In the genomic region with DNA sequence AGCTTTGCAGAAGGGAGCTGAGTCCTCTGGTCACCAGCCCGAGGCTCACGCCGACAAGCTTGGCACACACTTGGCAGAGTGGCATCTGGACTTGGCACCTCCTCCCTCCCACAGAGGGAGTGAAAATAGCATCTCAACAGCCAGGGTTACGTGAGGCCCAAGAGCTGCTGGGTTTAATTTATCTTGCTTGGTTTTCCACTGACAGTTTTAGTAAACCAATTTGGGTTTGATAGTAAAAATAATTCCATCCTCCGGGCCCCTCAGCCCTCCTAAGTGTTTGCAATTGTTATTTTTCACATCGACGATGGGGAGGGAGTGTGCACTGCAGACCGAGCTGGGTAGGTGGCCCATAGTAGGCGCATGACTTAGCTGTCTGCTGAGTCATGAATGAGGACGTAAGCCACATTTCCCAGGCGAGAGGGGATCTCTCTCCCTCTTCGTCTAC, we compare ENCODE assay signal across 13 cellular contexts.
DNase-seq lines count a peak whose midpoint lies in the region; ATAC-seq, FAIRE-seq and TF ChIP-seq lines count a peak whose summit lies in the region.
"Had no signal": no experiment of that assay in that cellular context is flagged by ENCODE, and none has a peak within 500 bp of the region (broad histone marks: within the 10 kb centered on the region; RNA-seq: fewer than 3 reads in every experiment).

No MANE protein-coding gene starts in this region.

- no peak overlapping the region for H3K9ac ChIP-seq in HCT116 (ENCODE audit: low read length)

- H3K4me3 Mint-ChIP-seq in activated CD8-positive, alpha-beta T cell treated with anti-CD3 and anti-CD28 coated beads, Interleukin-2, amount 10 ng/mL, durations not matched to agents 7 days and 5 days: no peak overlapping the region

- no peak overlapping the region for H3K4me2 ChIP-seq in A549
- H3K4me2 ChIP-seq in HCT116 (ENCODE audit: low read length): peak overlapping the region; percentile 19

- no peaks in the 10 kb centered on the region for H3K36me3 ChIP-seq in HCT116 (ENCODE audit: control insufficient read depth in 1 of 2, insufficient read depth in 2 of 2, low read length in 2 of 2)
- H3K36me3 ChIP-seq: BE2C, uterus had no signal

- WGBS in A549 (ENCODE audit: missing lambda C conversion rate): 57% methylated on average over 12 of the region's 12 CpGs

- peaks cover 30% of the 10 kb centered on the region for H3K27me3 ChIP-seq in HCT116 (ENCODE audit: insufficient read depth, low read length)
- H3K27me3 ChIP-seq: BE2C, body of pancreas, uterus had no signal

- H3K9me2 ChIP-seq in HCT116 (ENCODE audit: insufficient read depth): no peaks in the 10 kb centered on the region

- TF ChIP-seq EP300 in A549 (IDR thresholded peaks at IDR 0.05): no peak

- BruUV-seq in HCT116 (replicated peaks; lab: Mats Ljungman, UMichigan): no TSS peak

- intact Hi-C loops in HCT116 (cut with micrococcal nuclease): no loop called here

- TF ChIP-seq RAD21 in A549 (conservative IDR thresholded peaks at IDR 0.05 in 1 of 2, IDR thresholded peaks at IDR 0.05 in 1 of 2) (no peak), HCT116 (IDR thresholded peaks at IDR 0.05; ENCODE audit: low read depth) (no peak)

- H3K4me3 ChIP-seq in A549 (no peak overlapping the region), HCT116 (replicated peaks in 1 of 2; ENCODE audit: low read depth in 1 of 2, low read length in 2 of 2) (no peak overlapping the region), cardiac fibroblast (replicated peaks in 1 of 2; ENCODE audit: low read depth in 2 of 2, low read length in 2 of 2) (no peak overlapping the region)
- H3K4me3 ChIP-seq: body of pancreas, uterus had no signal

- no peaks in the 10 kb centered on the region; the same call in 1 of the 2 replicates for H4K20me1 ChIP-seq in HCT116 (ENCODE audit: insufficient read depth)

- H3K4me1 Mint-ChIP-seq in activated CD8-positive, alpha-beta T cell treated with anti-CD3 and anti-CD28 coated beads, Interleukin-2, amount 10 ng/mL, durations not matched to agents 7 days and 5 days (ENCODE audit: low read depth): no peaks in the 10 kb centered on the region

- H2AFZ ChIP-seq in HCT116 (ENCODE audit: low read depth, low read length, poor library complexity, severe bottlenecking): no peak overlapping the region

- RAD21 ChIA-PET in HCT116 (lab: Charles Lee; ENCODE audit: low non-redundant PET in 1 of 2, low total read pairs in 2 of 2, uncharacterized antibody in 2 of 2, unreplicated experiment in 2 of 2): no interaction called here

- H3K27ac ChIP-seq in A549: no peak overlapping the region
- H3K27ac ChIP-seq in HCT116 (ENCODE audit: low read depth, low read length): no peak overlapping the region
- H3K27ac ChIP-seq: body of pancreas, uterus had no signal

- H3K4me1 ChIP-seq in A549 (no peaks in the 10 kb centered on the region), HCT116 (ENCODE audit: control insufficient read depth in 1 of 2, insufficient read depth in 2 of 2, low read length in 2 of 2) (peaks cover 0 to 19% of the 10 kb centered on the region in 2 experiments; a peak in 1 of 4 replicates)
- H3K4me1 ChIP-seq: BE2C, body of pancreas, uterus had no signal

- peaks cover 5% of the 10 kb centered on the region for H3K27me3 Mint-ChIP-seq in activated CD8-positive, alpha-beta T cell treated with anti-CD3 and anti-CD28 coated beads, Interleukin-2, amount 10 ng/mL, durations not matched to agents 7 days and 5 days (ENCODE audit: low read depth)

- ATAC-seq in A549 (no peak), HCT116 (no peak), HG02678 (IDR thresholded peaks at IDR 0.05; ENCODE audit: unreplicated experiment) (no peak)
- no peak for ATAC-seq in activated CD8-positive, alpha-beta T cell treated with anti-CD3 and anti-CD28 coated beads, Interleukin-2, amount 10 ng/mL, durations not matched to agents 7 days and 5 days
- ATAC-seq: body of pancreas had no signal

- no peaks in the 10 kb centered on the region for H3K9me3 Mint-ChIP-seq in activated CD8-positive, alpha-beta T cell treated with anti-CD3 and anti-CD28 coated beads, Interleukin-2, amount 10 ng/mL, durations not matched to agents 7 days and 5 days (ENCODE audit: insufficient read depth)

- POLR2A ChIA-PET in A549 (lab: Yijun Ruan, JAX): no interaction called here
- POLR2A ChIA-PET in HCT116 (lab: Charles Lee): no interaction called here
- POLR2A ChIA-PET in activated CD8-positive, alpha-beta T cell treated with anti-CD3 and anti-CD28 coated beads, Interleukin-2, amount 10 ng/mL, durations not matched to agents 7 days and 5 days (lab: Charles Lee): no interaction called here

- FAIRE-seq in A549 (lab: Jason Lieb, UNC): no peak

- H3K27ac Mint-ChIP-seq in activated CD8-positive, alpha-beta T cell treated with anti-CD3 and anti-CD28 coated beads, Interleukin-2, amount 10 ng/mL, durations not matched to agents 7 days and 5 days: no peak overlapping the region

- CTCF ChIA-PET in A549 (lab: Yijun Ruan, JAX) (interaction anchor here (1.3 to 3.9 kb wide), 4 partner anchors 8 to 43 kb away, joined by 3 to 27 read pairs (median 5); no protein-coding TSS in a partner anchor), HCT116 (lab: Charles Lee) (interaction anchor here (0.8 to 3.0 kb wide), 4 partner anchors 9 to 235 kb away, joined by 3 to 16 read pairs (median 8); no protein-coding TSS in a partner anchor)
- CTCF ChIA-PET in activated CD8-positive, alpha-beta T cell treated with anti-CD3 and anti-CD28 coated beads, Interleukin-2, amount 10 ng/mL, durations not matched to agents 7 days and 5 days (lab: Charles Lee): interaction anchor here (1.0 to 1.5 kb wide), 2 partner anchors 9 to 11 kb away, joined by 4 to 9 read pairs; no protein-coding TSS in a partner anchor

- H3K79me2 ChIP-seq in HCT116 (ENCODE audit: insufficient read depth, low read length): no peaks in the 10 kb centered on the region

- H3K9me3 ChIP-seq in A549 (no peaks in the 10 kb centered on the region), HCT116 (ENCODE audit: control insufficient read depth in 1 of 2, insufficient read depth in 1 of 2, low read depth in 1 of 2, low read length in 2 of 2) (no peaks in the 10 kb centered on the region)
- H3K9me3 ChIP-seq: BE2C, body of pancreas, uterus had no signal

- H3K36me3 Mint-ChIP-seq in activated CD8-positive, alpha-beta T cell treated with anti-CD3 and anti-CD28 coated beads, Interleukin-2, amount 10 ng/mL, durations not matched to agents 7 days and 5 days (ENCODE audit: low read depth): no peaks in the 10 kb centered on the region

- no peak for TF ChIP-seq CTCF in A549 (IDR thresholded peaks at IDR 0.05)
- TF ChIP-seq CTCF in HCT116 (IDR thresholded peaks at IDR 0.05 in 2 of 3, conservative IDR thresholded peaks at IDR 0.05 in 1 of 3; ENCODE audit: borderline replicate concordance in 1 of 3, insufficient read depth in 1 of 3, low read depth in 2 of 3, low read length in 2 of 3): no peak
- no peak for TF ChIP-seq CTCF in cardiac fibroblast (IDR thresholded peaks at IDR 0.05; ENCODE audit: low read depth, low read length)

- no peak for TF ChIP-seq POLR2A in A549 (IDR thresholded peaks at IDR 0.05; ENCODE audit: low read length)
- TF ChIP-seq POLR2A in HCT116 (IDR thresholded peaks at IDR 0.05; ENCODE audit: borderline replicate concordance, extremely low read depth, insufficient read depth, insufficient read length): no peak

- DNase-seq in A549 (ENCODE audit: low read depth in 1 of 2, low spot score in 1 of 2) (peak in 1 of 2 experiments; percentile 9), HCT116 (ENCODE audit: low read depth, low spot score) (no peak), cardiac fibroblast (ENCODE audit: low read depth in 2 of 2) (peak; percentile 5 to 39), inferior parietal cortex (ENCODE audit: extremely low spot score) (peak; percentile 56), SKM-1 treated with dmso at 0.1 percent for 144 hours (lab: John Stamatoyannopoulos, UW; ENCODE audit: unreplicated experiment) (no peak), T-helper 9 cell (no peak)
- DNase-seq in activated CD8-positive, alpha-beta T cell treated with anti-CD3 and anti-CD28 coated beads, Interleukin-2, amount 10 ng/mL, durations not matched to agents 7 days and 5 days: no peak
- DNase-seq: activated CD8-positive, alpha-beta memory T cell treated with anti-CD3 and anti-CD28 coated beads, Interleukin-2, amount 50 U/mL, for 4 hours; BE2C; mammary epithelial cell; uterus had no signal

TF ChIP-seq in A549, 52 proteins besides CTCF, POLR2A, EP300 and RAD21:
- TF ChIP-seq MYC (IDR thresholded peaks at IDR 0.05; ENCODE audit: borderline replicate concordance, low read length): no peak
- peak; percentile 9 for TF ChIP-seq MAFK (IDR thresholded peaks at IDR 0.05; ENCODE audit: partially characterized antibody)
- TF ChIP-seq PHF8 (IDR thresholded peaks at IDR 0.05; ENCODE audit: borderline replicate concordance, low read depth): no peak

TF ChIP-seq in HCT116, 20 proteins besides CTCF, POLR2A, EP300 and RAD21 (continues in another document):
- TF ChIP-seq CEBPB (IDR thresholded peaks at IDR 0.05; ENCODE audit: low read depth) (no peak), EZH2phosphoT487 (IDR thresholded peaks at IDR 0.05; ENCODE audit: borderline replicate concordance) (no peak), CBX3 (IDR thresholded peaks at IDR 0.05; ENCODE audit: low read depth) (no peak), ELF1 (IDR thresholded peaks at IDR 0.05; ENCODE audit: borderline replicate concordance, low read depth) (no peak), POLR2AphosphoS5 (IDR thresholded peaks at IDR 0.05; ENCODE audit: low read depth, low read length) (no peak)
- TF ChIP-seq, protein P1, sequence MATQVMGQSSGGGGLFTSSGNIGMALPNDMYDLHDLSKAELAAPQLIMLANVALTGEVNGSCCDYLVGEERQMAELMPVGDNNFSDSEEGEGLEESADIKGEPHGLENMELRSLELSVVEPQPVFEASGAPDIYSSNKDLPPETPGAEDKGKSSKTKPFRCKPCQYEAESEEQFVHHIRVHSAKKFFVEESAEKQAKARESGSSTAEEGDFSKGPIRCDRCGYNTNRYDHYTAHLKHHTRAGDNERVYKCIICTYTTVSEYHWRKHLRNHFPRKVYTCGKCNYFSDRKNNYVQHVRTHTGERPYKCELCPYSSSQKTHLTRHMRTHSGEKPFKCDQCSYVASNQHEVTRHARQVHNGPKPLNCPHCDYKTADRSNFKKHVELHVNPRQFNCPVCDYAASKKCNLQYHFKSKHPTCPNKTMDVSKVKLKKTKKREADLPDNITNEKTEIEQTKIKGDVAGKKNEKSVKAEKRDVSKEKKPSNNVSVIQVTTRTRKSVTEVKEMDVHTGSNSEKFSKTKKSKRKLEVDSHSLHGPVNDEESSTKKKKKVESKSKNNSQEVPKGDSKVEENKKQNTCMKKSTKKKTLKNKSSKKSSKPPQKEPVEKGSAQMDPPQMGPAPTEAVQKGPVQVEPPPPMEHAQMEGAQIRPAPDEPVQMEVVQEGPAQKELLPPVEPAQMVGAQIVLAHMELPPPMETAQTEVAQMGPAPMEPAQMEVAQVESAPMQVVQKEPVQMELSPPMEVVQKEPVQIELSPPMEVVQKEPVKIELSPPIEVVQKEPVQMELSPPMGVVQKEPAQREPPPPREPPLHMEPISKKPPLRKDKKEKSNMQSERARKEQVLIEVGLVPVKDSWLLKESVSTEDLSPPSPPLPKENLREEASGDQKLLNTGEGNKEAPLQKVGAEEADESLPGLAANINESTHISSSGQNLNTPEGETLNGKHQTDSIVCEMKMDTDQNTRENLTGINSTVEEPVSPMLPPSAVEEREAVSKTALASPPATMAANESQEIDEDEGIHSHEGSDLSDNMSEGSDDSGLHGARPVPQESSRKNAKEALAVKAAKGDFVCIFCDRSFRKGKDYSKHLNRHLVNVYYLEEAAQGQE (IDR thresholded peaks at IDR 0.05; ENCODE audit: low read depth): no peak

Comparison
In these comparisons a context has a peak if more than half of its experiments do, and no peak if none do; other contexts are left out.
1. DNase-seq: peak in cardiac fibroblast (2 of 2) and inferior parietal cortex (single experiment); none in HCT116 (single experiment), SKM-1 treated with dmso at 0.1 percent for 144 hours (single experiment), activated CD8-positive, alpha-beta T cell treated with anti-CD3 and anti-CD28 coated beads, Interleukin-2, amount 10 ng/mL, durations not matched to agents 7 days and 5 days (single experiment) and T-helper 9 cell (single experiment).